ENCODE assay signal across 9 cellular contexts in genomic region chr1:54791880-54792522, GRCh38. TPM values are rescaled to one million over a fixed set of nuclear protein-coding genes. Genes with fewer than 3 reads are reported as not detected.
DNase-seq lines count a peak whose midpoint lies in the region; ATAC-seq and TF ChIP-seq lines count a peak whose summit lies in the region.
"Had no signal": no experiment of that assay in that cellular context is flagged by ENCODE, and none has a peak within 500 bp of the region (broad histone marks: within the 10 kb centered on the region; RNA-seq: fewer than 3 reads in every experiment).

No MANE protein-coding gene starts in this region.

- no peaks in the 10 kb centered on the region for H3K27me3 Mint-ChIP-seq in activated CD4-positive, alpha-beta T cell treated with anti-CD3 and anti-CD28 coated beads for 36 hours

- DNase-seq in DMS53 treated with DMSO at 0.1 percent for 48 hours (lab: John Stamatoyannopoulos, UW; ENCODE audit: unreplicated experiment) (peak; percentile 35), glomerular endothelial cell (ENCODE audit: extremely low read depth, low read depth, low spot score) (peak; percentile 20), NCI-H510A (lab: John Stamatoyannopoulos, UW) (no peak), dedifferentiated amniotic fluid mesenchymal stem cell (ENCODE audit: extremely low spot score) (no peak)
- DNase-seq in activated CD4-positive, alpha-beta T cell treated with anti-CD3 and anti-CD28 coated beads for 36 hours, result peak; percentile 84
- peak; percentile 87 for DNase-seq in stimulated activated CD8-positive, alpha-beta memory T cell treated with anti-CD3 and anti-CD28 coated beads, Interleukin-4, amount 100 ng/mL, for 48 hours
- no peak for DNase-seq in effector CD8-positive, alpha-beta T cell (lab: John Stamatoyannopoulos, UW)

- intact Hi-C loops in activated CD4-positive, alpha-beta T cell treated with anti-CD3 and anti-CD28 coated beads for 36 hours (cut with DNase I, micrococcal nuclease), result loop anchor here (1.0 to 10.0 kb wide), 2 partner anchors 120 to 907 kb away; partner anchors contain the start of gene YIPF1 (in 1 of the 2)

- CTCF ChIA-PET in activated CD4-positive, alpha-beta T cell treated with anti-CD3 and anti-CD28 coated beads for 36 hours (lab: Charles Lee), result interaction anchor here (0.7 to 2.3 kb wide), 8 partner anchors 9 to 122 kb away, joined by 3 to 14 read pairs (median 5); partner anchors contain the start of gene TTC22

- TF ChIP-seq EP300 in Ishikawa (IDR thresholded peaks at IDR 0.05; ENCODE audit: borderline replicate concordance), result no peak

- POLR2A ChIA-PET in activated CD4-positive, alpha-beta T cell treated with anti-CD3 and anti-CD28 coated beads for 36 hours (lab: Charles Lee), result interaction anchor here (0.5 to 1.0 kb wide), 3 partner anchors 20 to 154 kb away, joined by 3 read pairs; no protein-coding TSS in a partner anchor

- TF ChIP-seq RAD21 in Ishikawa (IDR thresholded peaks at IDR 0.05; ENCODE audit: low read depth), result peak; percentile 80

- H3K36me3 Mint-ChIP-seq in activated CD4-positive, alpha-beta T cell treated with anti-CD3 and anti-CD28 coated beads for 36 hours (ENCODE audit: low read depth), result peaks cover 5% of the 10 kb centered on the region

- H3K4me3 Mint-ChIP-seq in activated CD4-positive, alpha-beta T cell treated with anti-CD3 and anti-CD28 coated beads for 36 hours, result no peak overlapping the region

- H3K4me1 Mint-ChIP-seq in activated CD4-positive, alpha-beta T cell treated with anti-CD3 and anti-CD28 coated beads for 36 hours, result peaks cover 19% of the 10 kb centered on the region

- peaks cover 2% of the 10 kb centered on the region for H3K9me3 Mint-ChIP-seq in activated CD4-positive, alpha-beta T cell treated with anti-CD3 and anti-CD28 coated beads for 36 hours (ENCODE audit: low read depth)

- peak; percentile 45 for ATAC-seq in activated CD4-positive, alpha-beta T cell treated with anti-CD3 and anti-CD28 coated beads for 36 hours

- H3K27ac Mint-ChIP-seq in activated CD4-positive, alpha-beta T cell treated with anti-CD3 and anti-CD28 coated beads for 36 hours, result peak overlapping the region; percentile 22

TF ChIP-seq in Ishikawa, 13 proteins besides CTCF, POLR2A, EP300 and RAD21:
- TF ChIP-seq TCF12 (IDR thresholded peaks at IDR 0.05; ENCODE audit: low read depth) (no peak), CEBPB (IDR thresholded peaks at IDR 0.05) (no peak), NFIC (IDR thresholded peaks at IDR 0.05) (no peak), CREB1 (IDR thresholded peaks at IDR 0.05; ENCODE audit: low read depth) (no peak), TEAD4 (IDR thresholded peaks at IDR 0.05) (no peak), REST (IDR thresholded peaks at IDR 0.05; ENCODE audit: low read depth) (no peak), TAF1 (IDR thresholded peaks at IDR 0.05; ENCODE audit: low read depth) (no peak), MAX (IDR thresholded peaks at IDR 0.05) (no peak), FOXM1 (IDR thresholded peaks at IDR 0.05; ENCODE audit: borderline replicate concordance, low read depth) (no peak), USF1 (IDR thresholded peaks at IDR 0.05) (no peak), YY1 (IDR thresholded peaks at IDR 0.05; ENCODE audit: low read depth) (no peak), EGR1 (IDR thresholded peaks at IDR 0.05) (no peak), ZBTB7A (IDR thresholded peaks at IDR 0.05; ENCODE audit: low read depth) (no peak)

RNA-seq across cellular contexts. Expression of gene TTC22, which starts 9.1 kb away (rescaled TPM):
- 1 to 10 TPM; 4.1 to 4.2 TPM for total RNA-seq in activated CD4-positive, alpha-beta T cell treated with anti-CD3 and anti-CD28 coated beads for 36 hours
- not detected in 2 replicates for total RNA-seq in glomerular endothelial cell
- total RNA-seq: myocyte had no signal

RNA-seq across cellular contexts. Expression of gene PARS2, which starts 27.7 kb away (rescaled TPM):
- total RNA-seq in activated CD4-positive, alpha-beta T cell treated with anti-CD3 and anti-CD28 coated beads for 36 hours, result 1 to 10 TPM; 6.3 to 6.8 TPM
- total RNA-seq in glomerular endothelial cell, result 3.6 and 4.9 TPM in 2 replicates

Comparison
In these comparisons a context has a peak if more than half of its experiments do, and no peak if none do; other contexts are left out.
1. DNase-seq: peak in DMS53 treated with DMSO at 0.1 percent for 48 hours (single experiment), activated CD4-positive, alpha-beta T cell treated with anti-CD3 and anti-CD28 coated beads for 36 hours (single experiment), glomerular endothelial cell (single experiment) and stimulated activated CD8-positive, alpha-beta memory T cell treated with anti-CD3 and anti-CD28 coated beads, Interleukin-4, amount 100 ng/mL, for 48 hours (single experiment); none in NCI-H510A (single experiment), effector CD8-positive, alpha-beta T cell (single experiment) and dedifferentiated amniotic fluid mesenchymal stem cell (single experiment).